13 cellular contexts compared by ENCODE assay signal in the genomic region with DNA sequence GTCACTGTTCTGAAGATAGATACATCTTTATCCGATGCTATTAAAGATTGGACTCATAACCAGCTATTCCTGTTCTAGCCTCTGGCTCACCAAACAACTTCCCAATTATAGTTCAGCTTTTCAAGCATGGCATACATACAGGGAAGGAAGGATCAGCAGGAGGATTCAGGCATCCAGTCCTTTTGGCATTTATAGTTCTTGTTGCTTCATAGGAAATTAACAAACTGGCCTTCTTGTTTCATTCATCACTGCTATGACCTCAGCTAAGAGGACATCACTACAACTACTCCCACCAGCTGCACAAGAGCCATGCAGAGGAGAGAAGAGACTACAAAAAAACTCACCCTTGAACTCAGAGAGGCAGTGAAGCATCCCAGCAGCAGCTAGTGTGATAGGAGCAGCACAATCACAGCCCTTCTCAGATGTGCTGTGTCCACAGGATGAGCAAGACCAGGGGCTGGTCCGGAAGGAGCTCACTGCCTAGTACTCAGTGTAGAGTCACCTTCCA.
A peak's percentile ranks its signal among the peaks of the same experiment; 100 is the strongest.
DNase-seq lines count a peak whose midpoint lies in the region; ATAC-seq and TF ChIP-seq lines count a peak whose summit lies in the region.
"Had no signal": no experiment of that assay in that cellular context is flagged by ENCODE, and none has a peak within 500 bp of the region (broad histone marks: within the 10 kb centered on the region; RNA-seq: fewer than 3 reads in every experiment).

No MANE protein-coding gene starts in this region.

- TF ChIP-seq POLR2A in breast epithelium (IDR thresholded peaks at IDR 0.05), result no peak
- TF ChIP-seq POLR2A in vagina (IDR thresholded peaks at IDR 0.05), result no peak
- no peak for TF ChIP-seq POLR2A in lower leg skin (IDR thresholded peaks at IDR 0.05)
- TF ChIP-seq POLR2A in Peyer's patch (IDR thresholded peaks at IDR 0.05), result no peak

- ATAC-seq in foreskin keratinocyte, result peak; percentile 7
- peak; percentile 17 for ATAC-seq in mucosa of descending colon
- ATAC-seq: K562 had no signal

- H3K9me3 ChIP-seq in breast epithelium (no peaks in the 10 kb centered on the region), mucosa of descending colon (no peaks in the 10 kb centered on the region), vagina (no peaks in the 10 kb centered on the region), Peyer's patch (no peaks in the 10 kb centered on the region)

- no peak overlapping the region for H3K4me3 ChIP-seq in breast epithelium
- no peak overlapping the region for H3K4me3 ChIP-seq in mucosa of descending colon
- H3K4me3 ChIP-seq in vagina, result no peak overlapping the region
- no peak overlapping the region for H3K4me3 ChIP-seq in lower leg skin (ENCODE audit: low read depth, poor library complexity, severe bottlenecking)
- H3K4me3 ChIP-seq in Peyer's patch, result no peak overlapping the region
- H3K4me3 ChIP-seq: K562 had no signal

- peaks cover 0 to 12% of the 10 kb centered on the region in 2 donors for H3K4me1 ChIP-seq in breast epithelium
- H3K4me1 ChIP-seq in foreskin keratinocyte, result peaks cover 33% of the 10 kb centered on the region
- no peaks in the 10 kb centered on the region for H3K4me1 ChIP-seq in mucosa of descending colon (ENCODE audit: low read depth)
- peaks cover 32% of the 10 kb centered on the region for H3K4me1 ChIP-seq in vagina
- no peaks in the 10 kb centered on the region for H3K4me1 ChIP-seq in Peyer's patch

- H3K27me3 ChIP-seq in breast epithelium (no peaks in the 10 kb centered on the region), foreskin keratinocyte (no peaks in the 10 kb centered on the region), vagina (no peaks in the 10 kb centered on the region), Peyer's patch (no peaks in the 10 kb centered on the region)

- H3K27ac Mint-ChIP-seq in MCF 10A (ENCODE audit: low read depth, unreplicated experiment), result no peak overlapping the region

- intact Hi-C loops in breast epithelium (cut with DNase I; ENCODE audit: low total_unique reads) (no loop called here), MCF 10A (cut with micrococcal nuclease) (loop anchor here (10.0 kb wide), 1 partner anchor 133 kb away; no protein-coding TSS in a partner anchor), mucosa of descending colon (cut with DNase I, micrococcal nuclease) (no loop called here), vagina (cut with DNase I) (no loop called here), lower leg skin (cut with DNase I; ENCODE audit: low total_unique reads) (no loop called here)

- H3K4me1 Mint-ChIP-seq in MCF 10A (ENCODE audit: insufficient read depth, unreplicated experiment), result peaks cover 49% of the 10 kb centered on the region

- DNase-seq in breast epithelium (ENCODE audit: low spot score in 2 of 2), result peak in 1 of 2 donors; percentile 32
- no peak for DNase-seq in MCF 10A (ENCODE audit: unreplicated experiment)
- no peak for DNase-seq in foreskin keratinocyte
- no peak for DNase-seq in mucosa of descending colon
- peak in 1 of 2 donors; percentile 94 for DNase-seq in vagina (ENCODE audit: extremely low spot score in 2 of 2)
- DNase-seq in LoVo (ENCODE audit: low spot score), result no peak
- no peak for DNase-seq in lower leg skin (ENCODE audit: low spot score in 2 of 2)
- DNase-seq in Peyer's patch, result no peak
- DNase-seq: DND-41, HCEC 1CT, midbrain had no signal

- POLR2A ChIA-PET in MCF 10A (lab: Yijun Ruan, JAX), result interaction anchor here (0.7 to 3.1 kb wide), 5 partner anchors 12 to 177 kb away, joined by 3 to 16 read pairs (median 3); no protein-coding TSS in a partner anchor

- no peaks in the 10 kb centered on the region for H3K9me3 Mint-ChIP-seq in MCF 10A (ENCODE audit: unreplicated experiment)

- H3K36me3 ChIP-seq in breast epithelium (no peaks in the 10 kb centered on the region), mucosa of descending colon (ENCODE audit: low read depth) (no peaks in the 10 kb centered on the region), vagina (no peaks in the 10 kb centered on the region), Peyer's patch (no peaks in the 10 kb centered on the region)

- TF ChIP-seq CTCF in breast epithelium (IDR thresholded peaks at IDR 0.05), result no peak
- no peak for TF ChIP-seq CTCF in MCF 10A (IDR thresholded peaks at IDR 0.05; ENCODE audit: unreplicated experiment)
- no peak for TF ChIP-seq CTCF in foreskin keratinocyte (conservative IDR thresholded peaks at IDR 0.05)
- TF ChIP-seq CTCF in mucosa of descending colon (IDR thresholded peaks at IDR 0.05), result no peak
- TF ChIP-seq CTCF in vagina (IDR thresholded peaks at IDR 0.05), result no peak
- TF ChIP-seq CTCF in lower leg skin (IDR thresholded peaks at IDR 0.05), result no peak
- TF ChIP-seq CTCF in Peyer's patch (IDR thresholded peaks at IDR 0.05), result no peak

- BruUV-seq in MCF 10A (replicated peaks; lab: Mats Ljungman, UMichigan), result no TSS peak

- H3K36me3 Mint-ChIP-seq in MCF 10A (ENCODE audit: insufficient read depth, unreplicated experiment), result peaks cover under 1% of the 10 kb centered on the region

- 43 to 56% methylated on average over 2 of the region's 2 CpGs for WGBS in lower leg skin, 2 donors

- H3K4me3 Mint-ChIP-seq in MCF 10A (ENCODE audit: unreplicated experiment), result no peak overlapping the region

- no peaks in the 10 kb centered on the region for H3K27me3 Mint-ChIP-seq in MCF 10A (ENCODE audit: insufficient read depth, unreplicated experiment)

- peak overlapping the region; percentile 74 to 79 for H3K27ac ChIP-seq in breast epithelium
- H3K27ac ChIP-seq in foreskin keratinocyte, result no peak overlapping the region
- peak overlapping the region; percentile 31 for H3K27ac ChIP-seq in vagina
- peak overlapping the region in 2 of 4 donors; percentile 7 to 28 for H3K27ac ChIP-seq in Peyer's patch
- H3K27ac ChIP-seq: 22Rv1 had no signal

- CTCF ChIA-PET in MCF 10A (lab: Yijun Ruan, JAX), result interaction anchor here (0.6 to 5.6 kb wide), 4 partner anchors 11 to 236 kb away, joined by 4 to 41 read pairs (median 7); no protein-coding TSS in a partner anchor
